Comparison of ENCODE assay signal across 23 cellular contexts in the genomic region with DNA sequence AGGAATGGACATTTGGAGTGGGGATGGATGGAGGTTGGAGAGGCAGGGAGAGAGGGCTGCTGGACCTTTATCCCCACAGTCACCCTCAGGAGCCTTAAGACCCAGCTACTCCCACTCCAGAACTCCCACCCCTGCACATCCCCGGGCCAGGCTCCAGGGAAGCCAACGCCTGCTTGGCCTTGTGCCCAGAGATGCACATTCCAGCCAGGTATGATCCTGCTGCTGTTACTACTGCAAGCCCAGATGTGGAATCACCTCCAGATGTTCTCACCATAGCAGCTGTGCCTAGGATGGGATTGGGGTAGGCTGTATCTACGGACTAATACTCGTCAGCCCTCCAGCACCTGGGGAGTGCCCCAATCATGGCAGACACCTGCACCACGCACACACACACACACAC.
DNase-seq lines count a peak whose midpoint lies in the region; ATAC-seq and TF ChIP-seq lines count a peak whose summit lies in the region.
"Had no signal": no experiment of that assay in that cellular context is flagged by ENCODE, and none has a peak within 500 bp of the region (broad histone marks: within the 10 kb centered on the region; RNA-seq: fewer than 3 reads in every experiment).

No MANE protein-coding gene starts in this region.

- intact Hi-C loops in CD8-positive, alpha-beta T cell (cut with DNase I, micrococcal nuclease): loop anchor here in 1 of 2 experiments (5.0 kb wide), 1 partner anchor 177 kb away; no protein-coding TSS in a partner anchor

- H3K4me3 ChIP-seq in CD8-positive, alpha-beta T cell (ENCODE audit: low read depth, low read length): no peak overlapping the region
- H3K4me3 ChIP-seq: A549, cardiac muscle cell, ovary had no signal

- H3K27ac Mint-ChIP-seq in CD8-positive, alpha-beta T cell: peak overlapping the region; percentile 34
- peak overlapping the region; percentile 29 to 68 for H3K27ac Mint-ChIP-seq in T-cell
- peak overlapping the region in 9 of 10 donors; percentile 64 to 95 (median 85) for H3K27ac Mint-ChIP-seq in naive thymus-derived CD8-positive, alpha-beta T cell
- H3K27ac Mint-ChIP-seq: memory B cell had no signal

- no peaks in the 10 kb centered on the region for H3K9me3 ChIP-seq in CD8-positive, alpha-beta T cell (ENCODE audit: low read length)
- H3K9me3 ChIP-seq: A549, BE2C, ovary had no signal

- H3K4me3 Mint-ChIP-seq in CD8-positive, alpha-beta T cell: no peak overlapping the region
- no peak overlapping the region for H3K4me3 Mint-ChIP-seq in T-cell
- peak overlapping the region in 3 of 10 donors; percentile 4 to 35 (median 34) for H3K4me3 Mint-ChIP-seq in naive thymus-derived CD8-positive, alpha-beta T cell
- H3K4me3 Mint-ChIP-seq: memory B cell had no signal

- peaks cover 77% of the 10 kb centered on the region for H3K4me1 Mint-ChIP-seq in CD8-positive, alpha-beta T cell (ENCODE audit: low read depth)
- peaks cover 79 to 86% (median 80%) of the 10 kb centered on the region in 3 donors for H3K4me1 Mint-ChIP-seq in T-cell
- peaks cover 51 to 84% (median 79%) of the 10 kb centered on the region in 4 donors for H3K4me1 Mint-ChIP-seq in naive thymus-derived CD8-positive, alpha-beta T cell

- no peak overlapping the region for H3K27ac ChIP-seq in CD8-positive, alpha-beta T cell (ENCODE audit: low read depth, low read length)
- H3K27ac ChIP-seq: cardiac muscle cell, ovary had no signal

- H3K9me3 Mint-ChIP-seq in CD8-positive, alpha-beta T cell: no peaks in the 10 kb centered on the region
- H3K9me3 Mint-ChIP-seq in T-cell: no peaks in the 10 kb centered on the region
- no peaks in the 10 kb centered on the region for H3K9me3 Mint-ChIP-seq in naive thymus-derived CD8-positive, alpha-beta T cell
- H3K9me3 Mint-ChIP-seq: memory B cell had no signal

- no peak for ATAC-seq in CD8-positive, alpha-beta T cell
- ATAC-seq in T-cell (replicated peaks in 1 of 4) (no peak), HG03457 (IDR thresholded peaks at IDR 0.05; ENCODE audit: unreplicated experiment) (no peak), GM19455 (IDR thresholded peaks at IDR 0.05; ENCODE audit: unreplicated experiment) (no peak)
- ATAC-seq in naive thymus-derived CD8-positive, alpha-beta T cell: no peak
- ATAC-seq: A549, right cardiac atrium had no signal

- H3K36me3 Mint-ChIP-seq in CD8-positive, alpha-beta T cell: no peaks in the 10 kb centered on the region
- no peaks in the 10 kb centered on the region for H3K36me3 Mint-ChIP-seq in T-cell
- H3K36me3 Mint-ChIP-seq in naive thymus-derived CD8-positive, alpha-beta T cell: peaks cover 0 to 3% (median 0%) of the 10 kb centered on the region in 3 donors
- H3K36me3 Mint-ChIP-seq: memory B cell had no signal

- DNase-seq in NCI-H2171 treated with DMSO at 0.1 percent for 48 hours (lab: John Stamatoyannopoulos, UW) (peak; percentile 29), NCI-H2171 (lab: John Stamatoyannopoulos, UW) (no peak), T-cell (no peak), putamen (ENCODE audit: low spot score) (no peak)
- DNase-seq in CD8-positive, alpha-beta T cell: no peak
- DNase-seq in naive thymus-derived CD8-positive, alpha-beta T cell: no peak
- DNase-seq: activated CD4-positive, CD25-positive, alpha-beta regulatory T cell treated with anti-CD3 and anti-CD28 coated beads, Interleukin-2, amount 50 U/mL, for 72 hours; activated naive CD4-positive, alpha-beta T cell treated with Interleukin-2 at 50 U/mL for 16 hours; activated T-cell treated with anti-CD3 and anti-CD28 coated beads, Interleukin-2, amount 50 U/mL, for 1 hour; BE2C; dermis blood vessel endothelial cell; GF-D8; NCI-H1092 treated with DMSO at 0.1 percent for 48 hours; NCI-H2081 treated with DMSO at 0.1 percent for 48 hours; NCI-H510A treated with DMSO at 0.1 percent for 48 hours; ovary; right cardiac atrium; stimulated activated CD8-positive, alpha-beta memory T cell treated with anti-CD3 and anti-CD28 coated beads, Interleukin-4, amount 100 ng/mL, for 48 hours had no signal

- H3K4me1 ChIP-seq in CD8-positive, alpha-beta T cell (ENCODE audit: insufficient read depth, low read length): peaks cover 83% of the 10 kb centered on the region
- H3K4me1 ChIP-seq: BE2C had no signal

- no peaks in the 10 kb centered on the region for H3K36me3 ChIP-seq in CD8-positive, alpha-beta T cell (ENCODE audit: insufficient read depth, low read length)
- H3K36me3 ChIP-seq: BE2C, cardiac muscle cell, ovary had no signal

- TF ChIP-seq CTCF in CD8-positive, alpha-beta T cell (IDR thresholded peaks at IDR 0.05): no peak

- H3K27me3 ChIP-seq in CD8-positive, alpha-beta T cell (ENCODE audit: insufficient read depth, low read length): no peaks in the 10 kb centered on the region
- H3K27me3 ChIP-seq: BE2C, cardiac muscle cell, ovary had no signal

- H3K27me3 Mint-ChIP-seq in CD8-positive, alpha-beta T cell (ENCODE audit: low read depth): no peaks in the 10 kb centered on the region
- no peaks in the 10 kb centered on the region for H3K27me3 Mint-ChIP-seq in T-cell
- H3K27me3 Mint-ChIP-seq in naive thymus-derived CD8-positive, alpha-beta T cell: no peaks in the 10 kb centered on the region
- H3K27me3 Mint-ChIP-seq: memory B cell had no signal

- POLR2A ChIA-PET in CD8-positive, alpha-beta T cell (lab: Charles Lee): interaction anchor here (28.3 kb wide), 1 partner anchor 68 kb away, joined by 828 read pairs; a partner anchor contains a TSS
- POLR2A ChIA-PET in T-cell (lab: Charles Lee): interaction anchor here in 1 of 2 donors (0.6 kb wide), 1 partner anchor 13 kb away, joined by 8 read pairs; no protein-coding TSS in a partner anchor
- POLR2A ChIA-PET in naive thymus-derived CD8-positive, alpha-beta T cell (lab: Charles Lee): interaction anchor here (5.0 to 43.5 kb wide), 3 partner anchors 16 to 67 kb away, joined by 46 to 1530 read pairs (median 1351); a partner anchor contains a TSS

- CTCF ChIA-PET in CD8-positive, alpha-beta T cell (lab: Charles Lee): no interaction called here
- CTCF ChIA-PET in T-cell (lab: Charles Lee): no interaction called here

Comparison
In these comparisons a context has a peak if more than half of its experiments do, and no peak if none do; other contexts are left out.
1. H3K27ac Mint-ChIP-seq: peak in every context shown above with its lines; median percentile 85 in naive thymus-derived CD8-positive, alpha-beta T cell; 48 in T-cell; 34 in CD8-positive, alpha-beta T cell.